Comparison of ENCODE assay signal across 28 cellular contexts in the genomic region with DNA sequence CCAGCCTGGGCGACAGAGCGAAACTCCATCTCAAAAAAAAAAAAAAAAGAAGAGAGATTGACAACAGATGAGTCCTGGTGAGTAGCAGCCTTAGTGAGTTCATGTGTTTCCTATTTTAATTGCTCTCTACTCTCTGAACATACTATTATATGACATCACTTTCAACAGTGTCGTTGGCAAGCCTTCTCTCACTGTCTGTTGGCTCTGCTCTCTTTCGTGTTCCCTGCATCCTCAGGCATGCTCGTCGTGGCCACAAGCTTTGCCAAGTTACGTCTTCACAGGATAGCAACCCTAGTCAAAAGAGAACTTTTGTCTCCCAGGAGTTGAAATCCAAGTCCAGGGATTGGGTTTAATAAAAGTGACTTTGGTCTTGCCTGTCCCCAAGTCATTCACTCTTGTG.
"Had no signal": no experiment of that assay in that cellular context is flagged by ENCODE, and none has a peak within 500 bp of the region (broad histone marks: within the 10 kb centered on the region; RNA-seq: fewer than 3 reads in every experiment).

No MANE protein-coding gene starts in this region.

- H3K4me3 ChIP-seq: heart right ventricle, lung, neural progenitor cell, right lobe of liver, testis, transverse colon had no signal

- H3K36me3 ChIP-seq: heart right ventricle, neural progenitor cell, right lobe of liver, transverse colon, WERI-Rb-1 had no signal

- H3K27me3 ChIP-seq: neural progenitor cell, right lobe of liver, testis, transverse colon had no signal

- H3K4me1 ChIP-seq: heart right ventricle, right lobe of liver, testis, transverse colon had no signal

- ATAC-seq: activated CD4-positive, CD25-positive, alpha-beta regulatory T cell treated with anti-CD3 and anti-CD28 coated beads, Interleukin-2, amount 50 U/mL, for 24 hours; effector memory CD8-positive, alpha-beta T cell; heart right ventricle; left lobe of liver; natural killer cell; right lobe of liver; T-helper 17 cell had no signal

- H3K27ac ChIP-seq: heart right ventricle, neural progenitor cell, right lobe of liver, testis, transverse colon, WERI-Rb-1 had no signal

- H3K9me3 ChIP-seq: right lobe of liver, testis, transverse colon had no signal

- DNase-seq: activated CD4-positive, alpha-beta T cell treated with anti-CD3 and anti-CD28 coated beads for 48 hours; activated CD4-positive, alpha-beta T cell treated with anti-CD3 and anti-CD28 coated beads, Interleukin-2, amount 50 U/mL, for 48 hours; activated CD8-positive, alpha-beta memory T cell treated with anti-CD3 and anti-CD28 coated beads for 24 hours; activated gamma-delta T cell; activated naive CD4-positive, alpha-beta T cell treated with anti-CD3 and anti-CD28 coated beads, Interleukin-2, amount 10 ng/mL, durations not matched to agents 7 days and 5 days; activated naive CD8-positive, alpha-beta T cell treated with anti-CD3 and anti-CD28 coated beads, Interleukin-2, amount 10 ng/mL, durations not matched to agents 7 days and 5 days; activated T-cell treated with anti-CD3 and anti-CD28 coated beads, Interleukin-2, amount 50 U/mL, for 1 hour; caudate nucleus; cortex of kidney; effector memory CD8-positive, alpha-beta T cell; erythroblast; foreskin melanocyte; heart right ventricle; kidney glomerular epithelial cell; mesendoderm; natural killer cell; right lobe of liver; stimulated activated CD4-positive, alpha-beta T cell treated with anti-CD3 and anti-CD28 coated beads, Interleukin-2, amount 100 ng/mL, for 48 hours; stimulated activated naive CD4-positive, alpha-beta T cell treated with Interleukin-2 at 50 U/mL for 16 hours; T-helper 17 cell; T1000; testis; transverse colon; WERI-Rb-1 had no signal
